In the genomic region with DNA sequence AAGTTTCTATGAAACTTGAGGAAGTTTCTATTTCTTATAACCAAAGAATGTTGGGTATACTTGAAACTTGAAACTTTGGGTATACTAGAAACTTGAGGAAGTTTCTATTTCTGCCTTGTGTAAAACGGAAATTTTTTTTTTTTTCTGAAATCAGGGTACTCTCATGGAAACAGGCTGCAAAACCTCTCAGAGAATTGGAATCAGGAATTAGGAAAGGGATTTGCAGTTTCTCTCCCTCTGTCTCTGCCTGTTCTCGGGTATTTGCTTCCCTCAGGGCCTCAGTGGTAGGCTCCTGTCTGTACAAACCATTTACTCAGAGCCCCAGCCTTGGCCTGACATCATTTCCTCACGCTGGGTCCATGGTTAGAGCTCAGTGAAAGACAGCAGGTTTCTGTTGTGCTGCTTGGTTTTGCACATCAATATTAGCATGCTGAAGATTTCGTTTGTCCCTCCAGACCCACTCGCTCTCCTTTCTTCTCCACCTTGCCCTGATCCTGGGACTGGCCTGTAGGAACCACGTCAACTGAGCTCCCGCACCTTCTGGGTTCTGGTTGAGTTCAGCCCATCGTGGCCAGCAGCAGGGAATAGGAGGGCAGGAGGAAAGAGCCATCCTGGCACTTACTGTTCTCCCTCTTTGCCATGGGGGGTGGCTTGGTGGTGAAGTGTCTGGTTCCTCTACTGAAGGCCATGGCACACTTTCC, we compare ENCODE assay signal across 8 cellular contexts.
A peak's percentile ranks its signal among the peaks of the same experiment; 100 is the strongest.
DNase-seq lines count a peak whose midpoint lies in the region; ATAC-seq and TF ChIP-seq lines count a peak whose summit lies in the region.

No MANE protein-coding gene starts in this region.

- 90 to 96% methylated on average over 6 to 8 of the region's 8 CpGs for WGBS in endodermal cell (ENCODE audit: insufficient coverage in 1 of 2, insufficient read length in 1 of 2), 2 experiments

- ATAC-seq in GM21447 (IDR thresholded peaks at IDR 0.05; ENCODE audit: unreplicated experiment) (peak; percentile 81), left ventricle myocardium superior (peak; percentile 38)
- peak; percentile 94 for ATAC-seq in activated T-cell treated with anti-CD3 and anti-CD28 coated beads, Interleukin-2, amount 50 U/mL, for 72 hours (replicated peaks in 1 of 2)
- peak; percentile 85 for ATAC-seq in stimulated activated memory B cell treated with anti-CD40 and anti-IgM and Interleukin-4, amounts not matched to agents 10 μg/mL and 1 μg/mL and 100 μg/mL, for 72 hours

- no peaks in the 10 kb centered on the region for H3K9me3 ChIP-seq in endodermal cell (ENCODE audit: control insufficient read depth, low read length)

- H3K4me3 ChIP-seq in KMS-11 (IDR thresholded peaks at IDR 0.05; ENCODE audit: insufficient read depth, low read depth, low read length) (peak overlapping the region; percentile 22), endodermal cell (ENCODE audit: low read length) (no peak overlapping the region)

- H2AFZ ChIP-seq in KMS-11 (ENCODE audit: low read depth) = peak overlapping the region; percentile 34; the same call in 1 of the 2 replicates

- DNase-seq in ELR (ENCODE audit: low read depth) (peak; percentile 14), left ventricle myocardium superior (no peak), endodermal cell (no peak), NCI-H1417 treated with DMSO at 0.1 percent for 48 hours (lab: John Stamatoyannopoulos, UW) (no peak)
- peak; percentile 53 to 59 for DNase-seq in activated T-cell treated with anti-CD3 and anti-CD28 coated beads, Interleukin-2, amount 50 U/mL, for 72 hours

- H3K79me2 ChIP-seq in KMS-11 (ENCODE audit: insufficient read depth, low read depth) = no peaks in the 10 kb centered on the region

- peak overlapping the region; percentile 90 for H3K4me2 ChIP-seq in KMS-11

- H3K9me3 Mint-ChIP-seq in activated T-cell treated with anti-CD3 and anti-CD28 coated beads, Interleukin-2, amount 50 U/mL, for 72 hours = peaks cover 0 to 2% of the 10 kb centered on the region in 2 donors
- H3K9me3 Mint-ChIP-seq in stimulated activated memory B cell treated with anti-CD40 and anti-IgM and Interleukin-4, amounts not matched to agents 10 μg/mL and 1 μg/mL and 100 μg/mL, for 72 hours = peaks cover 3% of the 10 kb centered on the region
- peaks cover 3% of the 10 kb centered on the region for H3K9me3 Mint-ChIP-seq in endodermal cell

- H3K4me1 ChIP-seq in KMS-11 (ENCODE audit: low read depth, poor library complexity, severe bottlenecking) = peaks cover 81% of the 10 kb centered on the region
- H3K4me1 ChIP-seq in endodermal cell (ENCODE audit: control insufficient read depth, insufficient read depth, low read length) = peaks cover 28% of the 10 kb centered on the region

- no peaks in the 10 kb centered on the region for H3K36me3 Mint-ChIP-seq in activated T-cell treated with anti-CD3 and anti-CD28 coated beads, Interleukin-2, amount 50 U/mL, for 72 hours (ENCODE audit: insufficient read depth in 2 of 2)
- no peaks in the 10 kb centered on the region for H3K36me3 Mint-ChIP-seq in stimulated activated memory B cell treated with anti-CD40 and anti-IgM and Interleukin-4, amounts not matched to agents 10 μg/mL and 1 μg/mL and 100 μg/mL, for 72 hours
- no peaks in the 10 kb centered on the region for H3K36me3 Mint-ChIP-seq in endodermal cell (ENCODE audit: low read depth)

- TF ChIP-seq CTCF in KMS-11 (conservative IDR thresholded peaks at IDR 0.05; ENCODE audit: low read depth, low read length) (no peak), endodermal cell (conservative IDR thresholded peaks at IDR 0.05) (no peak)

- H3K36me3 ChIP-seq in KMS-11 (ENCODE audit: insufficient read depth) (no peaks in the 10 kb centered on the region), endodermal cell (ENCODE audit: control insufficient read depth, insufficient read depth, low read length) (no peaks in the 10 kb centered on the region)

- H3K27me3 ChIP-seq in KMS-11 (ENCODE audit: insufficient read depth, low read depth) (no peaks in the 10 kb centered on the region), endodermal cell (ENCODE audit: control insufficient read depth, insufficient read depth, low read length, poor library complexity, severe bottlenecking) (no peaks in the 10 kb centered on the region)

- no peaks in the 10 kb centered on the region for H4K20me1 ChIP-seq in KMS-11 (ENCODE audit: insufficient read depth)

- peak overlapping the region; percentile 87 for H3K27ac ChIP-seq in KMS-11
- H3K27ac ChIP-seq in endodermal cell (ENCODE audit: low read depth, low read length) = no peak overlapping the region

- peak overlapping the region; percentile 79 for H3K27ac Mint-ChIP-seq in activated T-cell treated with anti-CD3 and anti-CD28 coated beads, Interleukin-2, amount 50 U/mL, for 72 hours
- peak overlapping the region; percentile 89 for H3K27ac Mint-ChIP-seq in stimulated activated memory B cell treated with anti-CD40 and anti-IgM and Interleukin-4, amounts not matched to agents 10 μg/mL and 1 μg/mL and 100 μg/mL, for 72 hours
- no peak overlapping the region for H3K27ac Mint-ChIP-seq in endodermal cell

- H3K4me3 Mint-ChIP-seq in activated T-cell treated with anti-CD3 and anti-CD28 coated beads, Interleukin-2, amount 50 U/mL, for 72 hours = peak overlapping the region; percentile 70 to 77
- peak overlapping the region; percentile 31 for H3K4me3 Mint-ChIP-seq in stimulated activated memory B cell treated with anti-CD40 and anti-IgM and Interleukin-4, amounts not matched to agents 10 μg/mL and 1 μg/mL and 100 μg/mL, for 72 hours
- H3K4me3 Mint-ChIP-seq in endodermal cell = no peak overlapping the region

- peaks cover 54% of the 10 kb centered on the region for H3K4me1 Mint-ChIP-seq in activated T-cell treated with anti-CD3 and anti-CD28 coated beads, Interleukin-2, amount 50 U/mL, for 72 hours (ENCODE audit: low read depth)
- peaks cover 73% of the 10 kb centered on the region for H3K4me1 Mint-ChIP-seq in stimulated activated memory B cell treated with anti-CD40 and anti-IgM and Interleukin-4, amounts not matched to agents 10 μg/mL and 1 μg/mL and 100 μg/mL, for 72 hours
- H3K4me1 Mint-ChIP-seq in endodermal cell = peaks cover 47% of the 10 kb centered on the region

- intact Hi-C loops in left ventricle myocardium superior (cut with micrococcal nuclease) = no loop called here

- H3K9ac ChIP-seq in KMS-11 = peak overlapping the region; percentile 61
- no peak overlapping the region for H3K9ac ChIP-seq in endodermal cell (ENCODE audit: extremely low read depth, low read length, poor library complexity, severe bottlenecking)

- peaks cover 11% of the 10 kb centered on the region for H3K27me3 Mint-ChIP-seq in activated T-cell treated with anti-CD3 and anti-CD28 coated beads, Interleukin-2, amount 50 U/mL, for 72 hours (ENCODE audit: low read depth)
- no peaks in the 10 kb centered on the region for H3K27me3 Mint-ChIP-seq in stimulated activated memory B cell treated with anti-CD40 and anti-IgM and Interleukin-4, amounts not matched to agents 10 μg/mL and 1 μg/mL and 100 μg/mL, for 72 hours
- H3K27me3 Mint-ChIP-seq in endodermal cell (ENCODE audit: insufficient read depth) = no peaks in the 10 kb centered on the region

Comparison
In these comparisons a context has a peak if more than half of its experiments do, and no peak if none do; other contexts are left out.
1. DNase-seq: peak in ELR (single experiment) and activated T-cell treated with anti-CD3 and anti-CD28 coated beads, Interleukin-2, amount 50 U/mL, for 72 hours (2 of 2); none in left ventricle myocardium superior (single experiment), endodermal cell (single experiment) and NCI-H1417 treated with DMSO at 0.1 percent for 48 hours (single experiment).
2. ATAC-seq: peak in every context shown above with its lines; median percentile 94 in activated T-cell treated with anti-CD3 and anti-CD28 coated beads, Interleukin-2, amount 50 U/mL, for 72 hours; 85 in stimulated activated memory B cell treated with anti-CD40 and anti-IgM and Interleukin-4, amounts not matched to agents 10 μg/mL and 1 μg/mL and 100 μg/mL, for 72 hours; 81 in GM21447; 38 in left ventricle myocardium superior.